Comparison of ENCODE assay signal across 20 cellular contexts in genomic region chr11:69114811-69115523, GRCh38. TPM values are rescaled to one million over a fixed set of nuclear protein-coding genes. Genes with fewer than 3 reads are reported as not detected.
DNase-seq lines count a peak whose midpoint lies in the region; ATAC-seq and TF ChIP-seq lines count a peak whose summit lies in the region.
"Had no signal": no experiment of that assay in that cellular context is flagged by ENCODE, and none has a peak within 500 bp of the region (broad histone marks: within the 10 kb centered on the region; RNA-seq: fewer than 3 reads in every experiment).

No MANE protein-coding gene starts in this region.

- H3K4me1 ChIP-seq in left lung = no peaks in the 10 kb centered on the region

- peaks cover 5% of the 10 kb centered on the region for H3K9me3 Mint-ChIP-seq in type B pancreatic cell
- H3K9me3 Mint-ChIP-seq in stimulated activated memory B cell treated with anti-CD40 and anti-IgM and Interleukin-4, amounts not matched to agents 10 μg/mL and 1 μg/mL and 100 μg/mL, for 72 hours = peaks cover 16% of the 10 kb centered on the region

- TF ChIP-seq CTCF in WERI-Rb-1 (IDR thresholded peaks at IDR 0.05; ENCODE audit: low read depth, low read length) (no peak), left lung (IDR thresholded peaks at IDR 0.05) (no peak), type B pancreatic cell (conservative IDR thresholded peaks at IDR 0.05) (no peak)

- intact Hi-C loops in left lung (cut with DNase I) = no loop called here

- peaks cover 4% of the 10 kb centered on the region for H3K9me3 ChIP-seq in WERI-Rb-1 (ENCODE audit: severe bottlenecking)
- no peaks in the 10 kb centered on the region for H3K9me3 ChIP-seq in left lung

- peaks cover 16% of the 10 kb centered on the region for H3K4me1 Mint-ChIP-seq in type B pancreatic cell (ENCODE audit: unreplicated experiment)
- H3K4me1 Mint-ChIP-seq in stimulated activated memory B cell treated with anti-CD40 and anti-IgM and Interleukin-4, amounts not matched to agents 10 μg/mL and 1 μg/mL and 100 μg/mL, for 72 hours = no peaks in the 10 kb centered on the region
- H3K4me1 Mint-ChIP-seq: activated naive CD8-positive, alpha-beta T cell treated with anti-CD3 and anti-CD28 coated beads for 36 hours had no signal

- peaks cover 3% of the 10 kb centered on the region for H3K27me3 Mint-ChIP-seq in type B pancreatic cell
- H3K27me3 Mint-ChIP-seq in stimulated activated memory B cell treated with anti-CD40 and anti-IgM and Interleukin-4, amounts not matched to agents 10 μg/mL and 1 μg/mL and 100 μg/mL, for 72 hours = no peaks in the 10 kb centered on the region
- H3K27me3 Mint-ChIP-seq: activated naive CD8-positive, alpha-beta T cell treated with anti-CD3 and anti-CD28 coated beads for 36 hours; T-cell had no signal

- ATAC-seq in left lung = peak; percentile 75
- ATAC-seq in stimulated activated memory B cell treated with anti-CD40 and anti-IgM and Interleukin-4, amounts not matched to agents 10 μg/mL and 1 μg/mL and 100 μg/mL, for 72 hours = no peak
- ATAC-seq: GM12878, T-cell had no signal

- no peaks in the 10 kb centered on the region for H3K36me3 Mint-ChIP-seq in type B pancreatic cell
- H3K36me3 Mint-ChIP-seq in stimulated activated memory B cell treated with anti-CD40 and anti-IgM and Interleukin-4, amounts not matched to agents 10 μg/mL and 1 μg/mL and 100 μg/mL, for 72 hours = peaks cover 7% of the 10 kb centered on the region
- H3K36me3 Mint-ChIP-seq: activated naive CD8-positive, alpha-beta T cell treated with anti-CD3 and anti-CD28 coated beads for 36 hours; T-cell had no signal

- peak overlapping the region; percentile 56 for H3K27ac Mint-ChIP-seq in type B pancreatic cell
- no peak overlapping the region for H3K27ac Mint-ChIP-seq in stimulated activated memory B cell treated with anti-CD40 and anti-IgM and Interleukin-4, amounts not matched to agents 10 μg/mL and 1 μg/mL and 100 μg/mL, for 72 hours
- H3K27ac Mint-ChIP-seq: activated naive CD8-positive, alpha-beta T cell treated with anti-CD3 and anti-CD28 coated beads for 36 hours had no signal

- H3K36me3 ChIP-seq in WERI-Rb-1 = no peaks in the 10 kb centered on the region
- no peaks in the 10 kb centered on the region for H3K36me3 ChIP-seq in left lung
- H3K36me3 ChIP-seq: brain microvascular endothelial cell had no signal

- H3K27me3 ChIP-seq in WERI-Rb-1 (ENCODE audit: insufficient read depth, low read depth, severe bottlenecking) (no peaks in the 10 kb centered on the region), left lung (no peaks in the 10 kb centered on the region)
- H3K27me3 ChIP-seq: brain microvascular endothelial cell had no signal

- H3K4me3 Mint-ChIP-seq in type B pancreatic cell = no peak overlapping the region
- H3K4me3 Mint-ChIP-seq in stimulated activated memory B cell treated with anti-CD40 and anti-IgM and Interleukin-4, amounts not matched to agents 10 μg/mL and 1 μg/mL and 100 μg/mL, for 72 hours = no peak overlapping the region
- H3K4me3 Mint-ChIP-seq: activated naive CD8-positive, alpha-beta T cell treated with anti-CD3 and anti-CD28 coated beads for 36 hours; T-cell had no signal

- DNase-seq in NCI-H146 (lab: John Stamatoyannopoulos, UW) (peak; percentile 8), NCI-H146 treated with DMSO at 0.1 percent for 48 hours (lab: John Stamatoyannopoulos, UW; ENCODE audit: unreplicated experiment) (no peak), WERI-Rb-1 (peak; percentile 69), left lung (peak; percentile 61 to 63), type B pancreatic cell (ENCODE audit: extremely low spot score, unreplicated experiment) (no peak), NCI-H2171 (lab: John Stamatoyannopoulos, UW) (no peak), kidney glomerular epithelial cell (lab: John Stamatoyannopoulos, UW) (no peak)
- DNase-seq: 8988T; activated naive CD8-positive, alpha-beta T cell treated with anti-CD3 and anti-CD28 coated beads for 36 hours; brain microvascular endothelial cell; cortex of kidney; foreskin fibroblast; GDM1; NCI-H1436; NCI-H2227 treated with DMSO at 0.1 percent for 48 hours; stimulated activated CD4-positive, alpha-beta T cell treated with anti-CD3 and anti-CD28 coated beads, Interleukin-4, amount 100 ng/mL, for 24 hours; T-cell had no signal

- H3K4me3 ChIP-seq in WERI-Rb-1 (ENCODE audit: low read depth, low read length) (peak overlapping the region; percentile 30), left lung (no peak overlapping the region)
- H3K4me3 ChIP-seq: GM12878 had no signal

- no peak overlapping the region for H3K27ac ChIP-seq in WERI-Rb-1
- H3K27ac ChIP-seq in left lung = peak overlapping the region; percentile 33 to 65
- H3K27ac ChIP-seq: brain microvascular endothelial cell had no signal

RNA-seq across cellular contexts. Expression of gene SMIM38, which starts 40.8 kb away (rescaled TPM):
- total RNA-seq in left lung = under 1 TPM; 0.09 to 0.24 TPM
- 0.52 and 5.3 TPM in 2 replicates for total RNA-seq in type B pancreatic cell (ENCODE audit: low replicate concordance)
- total RNA-seq: kidney epithelial cell had no signal

Comparison
In these comparisons a context has a peak if more than half of its experiments do, and no peak if none do; other contexts are left out.
1. DNase-seq: peak in NCI-H146 (single experiment), WERI-Rb-1 (single experiment) and left lung (2 of 2); none in NCI-H146 treated with DMSO at 0.1 percent for 48 hours (single experiment), type B pancreatic cell (single experiment), NCI-H2171 (single experiment) and kidney glomerular epithelial cell (single experiment).